9 cellular contexts compared by ENCODE assay signal in genomic region chr10:11434323-11434722, GRCh38.
DNase-seq lines count a peak whose midpoint lies in the region; ATAC-seq and TF ChIP-seq lines count a peak whose summit lies in the region.
"Had no signal": no experiment of that assay in that cellular context is flagged by ENCODE, and none has a peak within 500 bp of the region (broad histone marks: within the 10 kb centered on the region; RNA-seq: fewer than 3 reads in every experiment).

No MANE protein-coding gene starts in this region.

- DNase-seq in DND-41, result no peak
- DNase-seq in RKO (ENCODE audit: low spot score), result peak; percentile 47
- DNase-seq in iPS-NIHi11 (ENCODE audit: low spot score), result peak; percentile 65
- DNase-seq in foreskin melanocyte, result no peak
- DNase-seq in NK-92 treated with Interleukin-12 subunit alpha and Interleukin-12 subunit beta, amount 100 ng/mL, for 24 hours (lab: John Stamatoyannopoulos, UW), result no peak
- no peak for DNase-seq in NCI-H2081 treated with DMSO at 0.1 percent for 48 hours (lab: John Stamatoyannopoulos, UW)

- peak; percentile 27 for TF ChIP-seq CTCF in DND-41 (IDR thresholded peaks at IDR 0.05; ENCODE audit: borderline replicate concordance, extremely low read depth, low read length, poor library complexity, severe bottlenecking)

- no peak overlapping the region for H3K4me2 ChIP-seq in DND-41 (ENCODE audit: insufficient read depth, low read length)

- H3K27ac ChIP-seq in DND-41 (ENCODE audit: low read length), result no peak overlapping the region
- H3K27ac ChIP-seq: breast epithelium had no signal

- no peak overlapping the region for H3K9ac ChIP-seq in DND-41 (ENCODE audit: low read depth, low read length)

- H3K9me3 ChIP-seq in DND-41 (ENCODE audit: insufficient read depth, low read length, severe bottlenecking), result peaks cover 2% of the 10 kb centered on the region

- no peaks in the 10 kb centered on the region for H3K79me2 ChIP-seq in DND-41 (ENCODE audit: insufficient read depth, low read length)

- ATAC-seq in DND-41 (ENCODE audit: insufficient read depth, low read depth), result no peak
- ATAC-seq in GM21576 (IDR thresholded peaks at IDR 0.05; ENCODE audit: unreplicated experiment), result peak; percentile 52
- ATAC-seq in HG03442 (IDR thresholded peaks at IDR 0.05; ENCODE audit: unreplicated experiment), result no peak

- no peak overlapping the region for H2AFZ ChIP-seq in DND-41 (ENCODE audit: low read depth, low read length)

- no peaks in the 10 kb centered on the region for H3K36me3 ChIP-seq in DND-41 (ENCODE audit: insufficient read depth, low read length)
- H3K36me3 ChIP-seq: breast epithelium had no signal

- H3K4me1 ChIP-seq in DND-41 (ENCODE audit: insufficient read depth, low read length), result peaks cover 8% of the 10 kb centered on the region
- H3K4me1 ChIP-seq: breast epithelium had no signal

- no peak overlapping the region for H3K4me3 ChIP-seq in DND-41 (ENCODE audit: low read depth in 1 of 2, low read length in 2 of 2)
- H3K4me3 ChIP-seq: breast epithelium had no signal

- H3K27me3 ChIP-seq in DND-41 (ENCODE audit: insufficient read depth, low read length, poor library complexity), result no peaks in the 10 kb centered on the region
- H3K27me3 ChIP-seq: breast epithelium had no signal

- no peaks in the 10 kb centered on the region for H4K20me1 ChIP-seq in DND-41 (ENCODE audit: insufficient read depth, low read length)

Comparison
In these comparisons a context has a peak if more than half of its experiments do, and no peak if none do; other contexts are left out.
1. DNase-seq: peak in RKO (single experiment) and iPS-NIHi11 (single experiment); none in DND-41 (single experiment), foreskin melanocyte (single experiment), NK-92 treated with Interleukin-12 subunit alpha and Interleukin-12 subunit beta, amount 100 ng/mL, for 24 hours (single experiment) and NCI-H2081 treated with DMSO at 0.1 percent for 48 hours (single experiment).